In genomic region chr2:20558391-20559150, GRCh38 we compare ENCODE assay signal across 24 cellular contexts.
DNase-seq lines count a peak whose midpoint lies in the region; ATAC-seq and TF ChIP-seq lines count a peak whose summit lies in the region.
"Had no signal": no experiment of that assay in that cellular context is flagged by ENCODE, and none has a peak within 500 bp of the region (broad histone marks: within the 10 kb centered on the region; RNA-seq: fewer than 3 reads in every experiment).

No MANE protein-coding gene starts in this region.

- BruUV-seq in Caco-2 (replicated peaks; lab: Mats Ljungman, UMichigan) = no TSS peak

- no peaks in the 10 kb centered on the region for H3K4me1 Mint-ChIP-seq in stimulated activated naive CD8-positive, alpha-beta T cell treated with anti-CD3 and anti-CD28 coated beads, Interleukin-15, amount 100 ng/mL, for 72 hours
- H3K4me1 Mint-ChIP-seq in Caco-2 (ENCODE audit: low read depth, unreplicated experiment) = peaks cover 7% of the 10 kb centered on the region

- no peak overlapping the region for H3K27ac Mint-ChIP-seq in stimulated activated naive CD8-positive, alpha-beta T cell treated with anti-CD3 and anti-CD28 coated beads, Interleukin-15, amount 100 ng/mL, for 72 hours
- H3K27ac Mint-ChIP-seq in Caco-2 (ENCODE audit: unreplicated experiment) = no peak overlapping the region

- no peaks in the 10 kb centered on the region for H3K36me3 ChIP-seq in neuronal stem cell (replicated peaks in 1 of 2; ENCODE audit: control insufficient read depth in 2 of 2, insufficient read depth in 2 of 2, low read length in 2 of 2)
- no peaks in the 10 kb centered on the region for H3K36me3 ChIP-seq in Caco-2 (ENCODE audit: control insufficient read depth, insufficient read depth, low read length)

- no peak overlapping the region for H2BK15ac ChIP-seq in neuronal stem cell (ENCODE audit: low read length)

- ATAC-seq in stimulated activated naive CD8-positive, alpha-beta T cell treated with anti-CD3 and anti-CD28 coated beads, Interleukin-15, amount 100 ng/mL, for 72 hours = peak; percentile 25
- ATAC-seq in stimulated activated naive CD8-positive, alpha-beta T cell treated with anti-CD3 and anti-CD28 coated beads, Interleukin-15, Interleukin-2, amounts not matched to agents 100 U/mL and 50 U/mL, for 24 hours = no peak
- ATAC-seq: A549, Panc1 had no signal

- intact Hi-C loops in Caco-2 (cut with micrococcal nuclease; ENCODE audit: unreplicated experiment) = no loop called here

- WGBS in neuronal stem cell (ENCODE audit: extremely low coverage in 2 of 2, insufficient read length in 2 of 2, insufficient replicate concordance in 1 of 2), 2 donors = no CpG with 5 or more reads among the region's 12 CpGs

- H3K9me3 ChIP-seq in neuronal stem cell (replicated peaks in 1 of 2; ENCODE audit: control insufficient read depth in 2 of 2, insufficient read depth in 1 of 2, low read depth in 1 of 2, low read length in 2 of 2) (no peaks in the 10 kb centered on the region), Caco-2 (no peaks in the 10 kb centered on the region)
- H3K9me3 ChIP-seq: A549 had no signal

- CTCF ChIA-PET in Caco-2 (lab: Charles Lee) = no interaction called here

- no peak overlapping the region for H2BK12ac ChIP-seq in neuronal stem cell (ENCODE audit: low read length)

- H3K14ac ChIP-seq in neuronal stem cell (ENCODE audit: low read length) = no peak overlapping the region

- no peak overlapping the region for H3K4me3 Mint-ChIP-seq in stimulated activated naive CD8-positive, alpha-beta T cell treated with anti-CD3 and anti-CD28 coated beads, Interleukin-15, amount 100 ng/mL, for 72 hours
- H3K4me3 Mint-ChIP-seq in Caco-2 (ENCODE audit: unreplicated experiment) = no peak overlapping the region

- H3K4me2 ChIP-seq in neuronal stem cell (ENCODE audit: insufficient read depth, low read length, poor library complexity, severe bottlenecking) = no peak overlapping the region
- H3K4me2 ChIP-seq: A549 had no signal

- H2BK120ac ChIP-seq in neuronal stem cell (ENCODE audit: low read depth, low read length) = no peak overlapping the region

- H3K4me3 ChIP-seq in neuronal stem cell (ENCODE audit: low read length in 2 of 2) (no peak overlapping the region), Caco-2 (ENCODE audit: low read depth, low read length) (no peak overlapping the region)
- H3K4me3 ChIP-seq: A549 had no signal

- no peaks in the 10 kb centered on the region for H3K27me3 ChIP-seq in neuronal stem cell (ENCODE audit: control insufficient read depth in 3 of 3, insufficient read depth in 3 of 3, low read depth in 1 of 3, low read length in 3 of 3)
- H3K27me3 ChIP-seq in Caco-2 (replicated peaks; ENCODE audit: control insufficient read depth, insufficient read depth, low read length) = no peaks in the 10 kb centered on the region

- H3K36me3 Mint-ChIP-seq in Caco-2 (ENCODE audit: insufficient read depth, unreplicated experiment) = no peaks in the 10 kb centered on the region

- H3K4ac ChIP-seq in neuronal stem cell (ENCODE audit: low read length) = no peak overlapping the region

- no peak overlapping the region for H3K9ac ChIP-seq in neuronal stem cell (ENCODE audit: low read depth, low read length, poor library complexity)

- no peak overlapping the region for H3K23ac ChIP-seq in neuronal stem cell (ENCODE audit: low read depth, low read length, poor library complexity)

- H4K8ac ChIP-seq in neuronal stem cell (ENCODE audit: low read depth, low read length) = no peak overlapping the region

- no peak overlapping the region for H4K91ac ChIP-seq in neuronal stem cell (ENCODE audit: low read depth, low read length, poor library complexity)

- H3K18ac ChIP-seq in neuronal stem cell (ENCODE audit: low read length) = peak overlapping the region; percentile 54

- peak overlapping the region; percentile 60 for H2AK5ac ChIP-seq in neuronal stem cell (ENCODE audit: low read depth, low read length)

- no peak for DNase-seq in stimulated activated naive CD8-positive, alpha-beta T cell treated with anti-CD3 and anti-CD28 coated beads, Interleukin-15, amount 100 ng/mL, for 72 hours
- no peak for DNase-seq in stimulated activated naive CD8-positive, alpha-beta T cell treated with anti-CD3 and anti-CD28 coated beads, Interleukin-15, Interleukin-2, amounts not matched to agents 100 U/mL and 50 U/mL, for 24 hours
- peak; percentile 35 for DNase-seq in NCI-H2171 treated with DMSO at 0.1 percent for 48 hours (lab: John Stamatoyannopoulos, UW)
- no peak for DNase-seq in neuronal stem cell (ENCODE audit: low spot score)
- no peak for DNase-seq in Caco-2
- no peak for DNase-seq in stimulated activated CD4-positive, alpha-beta T cell treated with anti-CD3 and anti-CD28 coated beads, Interleukin-4, amount 100 ng/mL, for 24 hours
- no peak for DNase-seq in NOMO-1 treated with dmso at 0.1 percent for 144 hours (lab: John Stamatoyannopoulos, UW; ENCODE audit: unreplicated experiment)
- DNase-seq: DMS79, EL, GDM1, GOT3, HCEC 1CT, Kasumi-1, NCI-H1092 treated with DMSO at 0.1 percent for 48 hours, NCI-H1436, NCI-H1930, NCI-H2107, NCI-H446 treated with DMSO at 0.1 percent for 48 hours, NCI-H526, NCI-H82, SHP77 had no signal

- no peak overlapping the region for H2AFZ ChIP-seq in neuronal stem cell (ENCODE audit: low read length)

- H3K9me3 Mint-ChIP-seq in stimulated activated naive CD8-positive, alpha-beta T cell treated with anti-CD3 and anti-CD28 coated beads, Interleukin-15, amount 100 ng/mL, for 72 hours = no peaks in the 10 kb centered on the region
- H3K9me3 Mint-ChIP-seq in Caco-2 (ENCODE audit: unreplicated experiment) = no peaks in the 10 kb centered on the region

- POLR2A ChIA-PET in Caco-2 (lab: Charles Lee) = no interaction called here

- H3K27me3 Mint-ChIP-seq in stimulated activated naive CD8-positive, alpha-beta T cell treated with anti-CD3 and anti-CD28 coated beads, Interleukin-15, amount 100 ng/mL, for 72 hours = peaks cover 23% of the 10 kb centered on the region
- H3K27me3 Mint-ChIP-seq in Caco-2 (ENCODE audit: insufficient read depth, unreplicated experiment) = no peaks in the 10 kb centered on the region

- TF ChIP-seq CTCF in Caco-2 (IDR thresholded peaks at IDR 0.05; ENCODE audit: insufficient read depth in 1 of 2, low read depth in 1 of 2, low read length in 1 of 2, severe bottlenecking in 1 of 2, unreplicated experiment in 1 of 2) = no peak

- no peaks in the 10 kb centered on the region for H3K79me1 ChIP-seq in neuronal stem cell (ENCODE audit: low read depth, low read length)

- peaks cover 14 to 21% of the 10 kb centered on the region in 2 donors for H3K4me1 ChIP-seq in neuronal stem cell (ENCODE audit: control insufficient read depth in 2 of 2, insufficient read depth in 1 of 2, low read depth in 1 of 2, low read length in 2 of 2)
- H3K4me1 ChIP-seq in Caco-2 = peaks cover 9% of the 10 kb centered on the region
- H3K4me1 ChIP-seq: A549 had no signal

- no peak overlapping the region for H3K27ac ChIP-seq in neuronal stem cell (replicated peaks; ENCODE audit: low read length)
- H3K27ac ChIP-seq: A549, RWPE1 had no signal

- no peak overlapping the region for H2BK5ac ChIP-seq in neuronal stem cell (ENCODE audit: low read length)
